ENCODE assay signal across 1 cellular context in genomic region chr15:40093224-40093842, GRCh38.
TF ChIP-seq lines count a peak whose summit lies in the region.

No MANE protein-coding gene starts in this region.

TF ChIP-seq in K562, 482 proteins besides CTCF, POLR2A, EP300 and RAD21:
- TF ChIP-seq ZNF764 (CRISPR knock-in tag; IDR thresholded peaks at IDR 0.05; ENCODE audit: low read depth) (no peak), MEIS2 (IDR thresholded peaks at IDR 0.05; ENCODE audit: partially characterized antibody) (peak; percentile 11), SMARCB1 (IDR thresholded peaks at IDR 0.05; ENCODE audit: insufficient read length, low read depth) (no peak), E2F4 (CRISPR knock-in tag; IDR thresholded peaks at IDR 0.05; ENCODE audit: low read depth) (no peak), POLR2G (IDR thresholded peaks at IDR 0.05; ENCODE audit: low read depth, low read length) (no peak), ZBTB11 (CRISPR knock-in tag; IDR thresholded peaks at IDR 0.05) (peak in 1 of 3 experiments; percentile 30; a peak in 1 of 6 replicates), SPI1 (IDR thresholded peaks at IDR 0.05; ENCODE audit: borderline replicate concordance, low read depth, low read length) (no peak), ASH1L (IDR thresholded peaks at IDR 0.05; ENCODE audit: borderline replicate concordance, low read depth, partially characterized antibody) (no peak), BMI1 (IDR thresholded peaks at IDR 0.05; ENCODE audit: low read length) (no peak), DNMT1 (IDR thresholded peaks at IDR 0.05) (no peak)
